Comparison of ENCODE assay signal across 18 cellular contexts in the genomic region with DNA sequence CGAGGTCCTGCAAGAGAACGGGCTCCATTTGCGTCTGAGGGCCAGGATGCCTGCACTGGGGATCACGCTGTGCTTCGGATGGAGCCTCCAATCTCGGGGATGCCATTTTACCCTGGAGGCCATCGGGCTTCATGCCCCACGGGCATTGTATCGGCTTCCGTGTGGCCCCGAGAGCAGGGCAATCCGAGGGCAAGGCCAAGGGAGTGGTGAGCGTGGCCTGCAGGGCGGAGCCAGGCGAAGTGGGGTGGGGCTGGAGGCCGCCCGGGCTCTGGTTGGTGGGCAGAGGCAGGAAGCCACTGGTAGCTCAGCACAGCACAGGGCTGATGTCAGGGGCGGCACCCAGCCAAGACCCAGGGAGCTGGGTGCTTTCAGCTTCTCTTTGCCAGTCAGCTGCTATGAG. TPM values are rescaled to one million over a fixed set of nuclear protein-coding genes. Genes with fewer than 3 reads are reported as not detected.
DNase-seq lines count a peak whose midpoint lies in the region; ATAC-seq and TF ChIP-seq lines count a peak whose summit lies in the region.
"Had no signal": no experiment of that assay in that cellular context is flagged by ENCODE, and none has a peak within 500 bp of the region (broad histone marks: within the 10 kb centered on the region; RNA-seq: fewer than 3 reads in every experiment).

No MANE protein-coding gene starts in this region.

- H3K36me3 Mint-ChIP-seq in activated naive CD8-positive, alpha-beta T cell treated with anti-CD3 and anti-CD28 coated beads, Interleukin-2, amount 50 U/mL, for 24 hours (ENCODE audit: low read depth) = no peaks in the 10 kb centered on the region
- H3K36me3 Mint-ChIP-seq: CD4-positive, alpha-beta memory T cell had no signal

- H3K4me3 ChIP-seq in HEK293 (ENCODE audit: low read depth, low read length) (no peak overlapping the region), neuronal stem cell (ENCODE audit: low read length in 2 of 2) (no peak overlapping the region)
- H3K4me3 ChIP-seq: prostate gland had no signal

- H3K27me3 ChIP-seq in neuronal stem cell (ENCODE audit: control insufficient read depth in 3 of 3, insufficient read depth in 3 of 3, low read depth in 1 of 3, low read length in 3 of 3) = peaks cover 0 to 38% (median 0%) of the 10 kb centered on the region in 3 experiments

- H3K27ac ChIP-seq in HEK293 (ENCODE audit: extremely low read depth, low read depth, low read length) (no peak overlapping the region), neuronal stem cell (replicated peaks; ENCODE audit: low read length) (no peak overlapping the region)
- H3K27ac ChIP-seq: 22Rv1, prostate gland, RWPE1 had no signal

- no peak overlapping the region for H2AFZ ChIP-seq in neuronal stem cell (ENCODE audit: low read length)

- no peaks in the 10 kb centered on the region for H3K9me3 ChIP-seq in HEK293 (ENCODE audit: control insufficient read depth, insufficient read depth, low read depth, low read length)
- H3K9me3 ChIP-seq in neuronal stem cell (replicated peaks in 1 of 2; ENCODE audit: control insufficient read depth in 2 of 2, insufficient read depth in 1 of 2, low read depth in 1 of 2, low read length in 2 of 2) = peaks cover 9% of the 10 kb centered on the region in 2 donors
- H3K9me3 ChIP-seq: prostate gland had no signal

- no peak overlapping the region for H4K91ac ChIP-seq in neuronal stem cell (ENCODE audit: low read depth, low read length, poor library complexity)

- no CpG with 5 or more reads among the region's 18 CpGs for WGBS in neuronal stem cell (ENCODE audit: extremely low coverage in 2 of 2, insufficient read length in 2 of 2, insufficient replicate concordance in 1 of 2), 2 donors

- H3K27me3 Mint-ChIP-seq in activated naive CD8-positive, alpha-beta T cell treated with anti-CD3 and anti-CD28 coated beads, Interleukin-2, amount 50 U/mL, for 24 hours = peaks cover 18% of the 10 kb centered on the region
- H3K27me3 Mint-ChIP-seq: activated CD4-positive, alpha-beta T cell treated with anti-CD3 and anti-CD28 coated beads, Interleukin-2, amount 10 ng/mL, durations not matched to agents 7 days and 5 days had no signal

- CTCF ChIA-PET in HEK293 (lab: Yijun Ruan, JAX) = interaction anchor here (0.6 to 0.7 kb wide), 2 partner anchors 8 to 40 kb away, joined by 3 read pairs; no protein-coding TSS in a partner anchor

- H3K14ac ChIP-seq in neuronal stem cell (ENCODE audit: low read length) = no peak overlapping the region

- H3K79me1 ChIP-seq in neuronal stem cell (ENCODE audit: low read depth, low read length) = no peaks in the 10 kb centered on the region

- H2AK5ac ChIP-seq in neuronal stem cell (ENCODE audit: low read depth, low read length) = no peak overlapping the region

- H3K36me3 ChIP-seq in HEK293 (ENCODE audit: control insufficient read depth in 2 of 2, insufficient read depth in 1 of 2, low read length in 2 of 2) = no peaks in the 10 kb centered on the region
- H3K36me3 ChIP-seq in neuronal stem cell (replicated peaks in 1 of 2; ENCODE audit: control insufficient read depth in 2 of 2, insufficient read depth in 2 of 2, low read length in 2 of 2) = no peaks in the 10 kb centered on the region
- H3K36me3 ChIP-seq: prostate gland had no signal

- H2BK120ac ChIP-seq in neuronal stem cell (ENCODE audit: low read depth, low read length) = no peak overlapping the region

- peak overlapping the region; percentile 46 for H3K23ac ChIP-seq in neuronal stem cell (ENCODE audit: low read depth, low read length, poor library complexity)

- H3K4me2 ChIP-seq in neuronal stem cell (ENCODE audit: insufficient read depth, low read length, poor library complexity, severe bottlenecking) = no peak overlapping the region

- H3K4me1 ChIP-seq in HEK293 (ENCODE audit: control insufficient read depth, insufficient read depth, low read length) (no peaks in the 10 kb centered on the region), neuronal stem cell (ENCODE audit: control insufficient read depth in 2 of 2, insufficient read depth in 1 of 2, low read depth in 1 of 2, low read length in 2 of 2) (peaks cover 1 to 8% of the 10 kb centered on the region in 2 donors)
- H3K4me1 ChIP-seq: prostate gland had no signal

- peak overlapping the region; percentile 6 for H3K18ac ChIP-seq in neuronal stem cell (ENCODE audit: low read length)

- H2BK12ac ChIP-seq in neuronal stem cell (ENCODE audit: low read length) = no peak overlapping the region

- peak; percentile 27 for ATAC-seq in activated naive CD8-positive, alpha-beta T cell treated with anti-CD3 and anti-CD28 coated beads, Interleukin-2, amount 50 U/mL, for 24 hours
- ATAC-seq: activated T-cell treated with anti-CD3 and anti-CD28 coated beads, Interleukin-2, amount 50 U/mL, for 4 hours had no signal

- no peak overlapping the region for H3K27ac Mint-ChIP-seq in activated naive CD8-positive, alpha-beta T cell treated with anti-CD3 and anti-CD28 coated beads, Interleukin-2, amount 50 U/mL, for 24 hours
- H3K27ac Mint-ChIP-seq: activated CD4-positive, alpha-beta T cell treated with anti-CD3 and anti-CD28 coated beads, Interleukin-2, amount 10 ng/mL, durations not matched to agents 7 days and 5 days had no signal

- H3K9me3 Mint-ChIP-seq in activated naive CD8-positive, alpha-beta T cell treated with anti-CD3 and anti-CD28 coated beads, Interleukin-2, amount 50 U/mL, for 24 hours = no peaks in the 10 kb centered on the region
- H3K9me3 Mint-ChIP-seq: activated CD4-positive, alpha-beta T cell treated with anti-CD3 and anti-CD28 coated beads, Interleukin-2, amount 10 ng/mL, durations not matched to agents 7 days and 5 days; activated T-cell treated with anti-CD3 and anti-CD28 coated beads, Interleukin-2, amount 50 U/mL, for 4 hours had no signal

- no peak for TF ChIP-seq CTCF in HEK293 (tag by site-specific recombination; IDR thresholded peaks at IDR 0.05)

- no peak overlapping the region for H4K8ac ChIP-seq in neuronal stem cell (ENCODE audit: low read depth, low read length)

- POLR2A ChIA-PET in HEK293 (lab: Yijun Ruan, JAX) = no interaction called here

- no peak overlapping the region for H2BK15ac ChIP-seq in neuronal stem cell (ENCODE audit: low read length)

- H3K4me3 Mint-ChIP-seq in activated naive CD8-positive, alpha-beta T cell treated with anti-CD3 and anti-CD28 coated beads, Interleukin-2, amount 50 U/mL, for 24 hours = no peak overlapping the region
- H3K4me3 Mint-ChIP-seq: activated CD4-positive, alpha-beta T cell treated with anti-CD3 and anti-CD28 coated beads, Interleukin-2, amount 10 ng/mL, durations not matched to agents 7 days and 5 days; activated T-cell treated with anti-CD3 and anti-CD28 coated beads, Interleukin-2, amount 50 U/mL, for 4 hours; CD4-positive, alpha-beta memory T cell had no signal

- H3K9ac ChIP-seq in neuronal stem cell (ENCODE audit: low read depth, low read length, poor library complexity) = peak overlapping the region; percentile 65

- DNase-seq in DMS153 (lab: John Stamatoyannopoulos, UW) = peak; percentile 18
- no peak for DNase-seq in DMS153 treated with DMSO at 0.1 percent for 48 hours (lab: John Stamatoyannopoulos, UW; ENCODE audit: unreplicated experiment)
- DNase-seq in activated naive CD8-positive, alpha-beta T cell treated with anti-CD3 and anti-CD28 coated beads, Interleukin-2, amount 50 U/mL, for 24 hours = no peak
- no peak for DNase-seq in neuronal stem cell (ENCODE audit: low spot score)
- DNase-seq in retina = no peak
- no peak for DNase-seq in NK-92 (lab: John Stamatoyannopoulos, UW; ENCODE audit: unreplicated experiment)
- DNase-seq in cerebellum (ENCODE audit: low spot score) = no peak
- DNase-seq: activated CD4-positive, alpha-beta T cell treated with anti-CD3 and anti-CD28 coated beads, Interleukin-2, amount 10 ng/mL, durations not matched to agents 7 days and 5 days; amniotic stem cell; CD4-positive, alpha-beta memory T cell; NCI-H187; NCI-H526 treated with DMSO at 0.1 percent for 48 hours had no signal

- no peaks in the 10 kb centered on the region for H3K4me1 Mint-ChIP-seq in activated naive CD8-positive, alpha-beta T cell treated with anti-CD3 and anti-CD28 coated beads, Interleukin-2, amount 50 U/mL, for 24 hours
- H3K4me1 Mint-ChIP-seq: activated CD4-positive, alpha-beta T cell treated with anti-CD3 and anti-CD28 coated beads, Interleukin-2, amount 10 ng/mL, durations not matched to agents 7 days and 5 days had no signal

- H3K4ac ChIP-seq in neuronal stem cell (ENCODE audit: low read length) = no peak overlapping the region

- H2BK5ac ChIP-seq in neuronal stem cell (ENCODE audit: low read length) = no peak overlapping the region

TF ChIP-seq in HEK293, 187 proteins besides CTCF, POLR2A, EP300 and RAD21:
- no peak for TF ChIP-seq ZBTB21 (tag by site-specific recombination; IDR thresholded peaks at IDR 0.05)
- TF ChIP-seq KLF1 (tag by site-specific recombination; IDR thresholded peaks at IDR 0.05) = peak; percentile 53; the same call in 1 of the 2 replicates

RNA-seq across cellular contexts. Expression of a gene that starts 57.5 kb away (rescaled TPM):
- not detected for polyA plus RNA-seq in neuronal stem cell (2013, experiment 1 of 2)
- polyA plus RNA-seq in neuronal stem cell (2013, experiment 2 of 2) = not detected
- total RNA-seq in cerebellum = not detected
- total RNA-seq: activated CD4-positive, alpha-beta T cell treated with anti-CD3 and anti-CD28 coated beads, Interleukin-2, amount 10 ng/mL, durations not matched to agents 7 days and 5 days; activated T-cell treated with anti-CD3 and anti-CD28 coated beads, Interleukin-2, amount 50 U/mL, for 4 hours; CD4-positive, alpha-beta memory T cell; T-helper 2 cell treated with Interferon-gamma antibody and Interleukin-4, amounts not matched to agents 100 ng/mL and 5 ng/mL, for 36 hours had no signal
- polyA plus RNA-seq: CD4-positive, alpha-beta memory T cell had no signal
